Comparison of ENCODE assay signal across 13 cellular contexts in the genomic region with DNA sequence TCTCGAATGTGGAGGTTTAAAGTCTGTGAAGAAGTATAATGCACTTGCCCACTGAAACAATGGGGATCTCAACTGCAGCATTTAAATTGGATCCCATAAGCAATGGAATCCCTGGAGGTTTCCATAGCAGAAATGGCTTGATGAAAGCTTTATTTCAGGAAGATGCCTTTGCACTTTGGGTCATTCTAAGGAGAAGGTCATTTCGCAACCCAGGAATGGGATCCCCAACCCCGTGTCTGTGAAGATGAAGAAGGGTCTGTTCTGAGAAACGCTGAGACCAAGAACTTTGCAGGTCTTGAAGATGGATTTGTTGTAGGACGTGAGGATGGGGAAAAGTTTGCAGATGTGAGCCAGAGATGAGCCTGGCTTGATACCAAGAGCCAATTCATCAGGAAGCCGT. TPM values are rescaled to one million over a fixed set of nuclear protein-coding genes. Genes with fewer than 3 reads are reported as not detected.
DNase-seq lines count a peak whose midpoint lies in the region; ATAC-seq and TF ChIP-seq lines count a peak whose summit lies in the region.
"Had no signal": no experiment of that assay in that cellular context is flagged by ENCODE, and none has a peak within 500 bp of the region (broad histone marks: within the 10 kb centered on the region; RNA-seq: fewer than 3 reads in every experiment).

No MANE protein-coding gene starts in this region.

- H3K4me1 ChIP-seq in Loucy (ENCODE audit: insufficient read depth, low read length, poor library complexity, severe bottlenecking) (peaks cover 4% of the 10 kb centered on the region), neuronal stem cell (ENCODE audit: control insufficient read depth in 2 of 2, insufficient read depth in 1 of 2, low read depth in 1 of 2, low read length in 2 of 2) (peaks cover 0 to 4% of the 10 kb centered on the region in 2 donors), breast epithelium (peaks cover 0 to 5% of the 10 kb centered on the region in 2 donors)

- H4K20me1 ChIP-seq in Loucy (ENCODE audit: insufficient read depth, low read length, poor library complexity, severe bottlenecking): no peaks in the 10 kb centered on the region

- H3K27ac Mint-ChIP-seq in activated CD4-positive, alpha-beta T cell treated with anti-CD3 and anti-CD28 coated beads for 36 hours: no peak overlapping the region
- H3K27ac Mint-ChIP-seq in WTC11: peak overlapping the region; percentile 62

- CTCF ChIA-PET in activated CD4-positive, alpha-beta T cell treated with anti-CD3 and anti-CD28 coated beads for 36 hours (lab: Charles Lee): interaction anchor here (0.6 to 5.5 kb wide), 13 partner anchors 9 to 598 kb away, joined by 3 to 50 read pairs (median 3); no protein-coding TSS in a partner anchor
- CTCF ChIA-PET in WTC11 (lab: Charles Lee): interaction anchor here (1.0 kb wide), 1 partner anchor 167 kb away, joined by 3 read pairs; no protein-coding TSS in a partner anchor

- WGBS in neuronal stem cell (ENCODE audit: extremely low coverage in 2 of 2, insufficient read length in 2 of 2, insufficient replicate concordance in 1 of 2), 2 donors: no CpG with 5 or more reads among the region's 6 CpGs

- H3K79me1 ChIP-seq in neuronal stem cell (ENCODE audit: low read depth, low read length): peaks cover 4% of the 10 kb centered on the region

- no peaks in the 10 kb centered on the region for H3K27me3 ChIP-seq in Loucy (ENCODE audit: insufficient read depth, low read length, poor library complexity, severe bottlenecking)
- peaks cover 14 to 56% (median 29%) of the 10 kb centered on the region in 3 experiments for H3K27me3 ChIP-seq in neuronal stem cell (ENCODE audit: control insufficient read depth in 3 of 3, insufficient read depth in 3 of 3, low read depth in 1 of 3, low read length in 3 of 3)
- H3K27me3 ChIP-seq in breast epithelium: peaks cover 4 to 5% of the 10 kb centered on the region in 2 donors

- H3K9ac ChIP-seq in Loucy (ENCODE audit: low read depth, low read length, poor library complexity, severe bottlenecking) (no peak overlapping the region), neuronal stem cell (ENCODE audit: low read depth, low read length, poor library complexity) (no peak overlapping the region)

- H2BK5ac ChIP-seq in neuronal stem cell (ENCODE audit: low read length): no peak overlapping the region

- no peak overlapping the region for H2BK12ac ChIP-seq in neuronal stem cell (ENCODE audit: low read length)

- DNase-seq in activated CD4-positive, alpha-beta T cell treated with anti-CD3 and anti-CD28 coated beads for 36 hours: no peak
- no peak for DNase-seq in activated CD4-positive, alpha-beta T cell treated with anti-CD3 and anti-CD28 coated beads for 4 hours
- DNase-seq in WTC11 (ENCODE audit: low spot score): no peak
- DNase-seq in neuronal stem cell (ENCODE audit: low spot score): no peak
- no peak for DNase-seq in NCI-H1092 treated with DMSO at 0.1 percent for 48 hours (lab: John Stamatoyannopoulos, UW)
- no peak for DNase-seq in activated CD4-positive, CD25-positive, alpha-beta regulatory T cell (lab: John Stamatoyannopoulos, UW)
- no peak for DNase-seq in breast epithelium (ENCODE audit: low spot score in 2 of 2)

- H3K4me1 Mint-ChIP-seq in activated CD4-positive, alpha-beta T cell treated with anti-CD3 and anti-CD28 coated beads for 36 hours: peaks cover 17% of the 10 kb centered on the region
- peaks cover 48% of the 10 kb centered on the region for H3K4me1 Mint-ChIP-seq in WTC11

- no peaks in the 10 kb centered on the region for H3K9me3 Mint-ChIP-seq in activated CD4-positive, alpha-beta T cell treated with anti-CD3 and anti-CD28 coated beads for 36 hours (ENCODE audit: low read depth)
- no peaks in the 10 kb centered on the region for H3K9me3 Mint-ChIP-seq in WTC11
- H3K9me3 Mint-ChIP-seq: activated naive CD4-positive, alpha-beta T cell treated with anti-CD3 and anti-CD28 coated beads, Interleukin-2, amount 10 ng/mL, durations not matched to agents 7 days and 5 days had no signal

- H3K27ac ChIP-seq in neuronal stem cell (replicated peaks; ENCODE audit: low read length): no peak overlapping the region
- no peak overlapping the region for H3K27ac ChIP-seq in breast epithelium
- H3K27ac ChIP-seq: gastrocnemius medialis, stomach had no signal

- H2BK120ac ChIP-seq in neuronal stem cell (ENCODE audit: low read depth, low read length): no peak overlapping the region

- no peak overlapping the region for H2BK15ac ChIP-seq in neuronal stem cell (ENCODE audit: low read length)

- no peak overlapping the region for H3K14ac ChIP-seq in neuronal stem cell (ENCODE audit: low read length)

- H3K27me3 Mint-ChIP-seq in activated CD4-positive, alpha-beta T cell treated with anti-CD3 and anti-CD28 coated beads for 36 hours: peaks cover 8% of the 10 kb centered on the region
- peaks cover 20% of the 10 kb centered on the region for H3K27me3 Mint-ChIP-seq in WTC11 (ENCODE audit: low read depth)

- no peaks in the 10 kb centered on the region for H3K36me3 Mint-ChIP-seq in activated CD4-positive, alpha-beta T cell treated with anti-CD3 and anti-CD28 coated beads for 36 hours (ENCODE audit: low read depth)
- no peaks in the 10 kb centered on the region for H3K36me3 Mint-ChIP-seq in WTC11
- H3K36me3 Mint-ChIP-seq: activated naive CD4-positive, alpha-beta T cell treated with anti-CD3 and anti-CD28 coated beads, Interleukin-2, amount 10 ng/mL, durations not matched to agents 7 days and 5 days; CD4-positive, CD25-positive, alpha-beta regulatory T cell had no signal

- H3K36me3 ChIP-seq in Loucy (ENCODE audit: insufficient read depth, low read length) (no peaks in the 10 kb centered on the region), neuronal stem cell (replicated peaks in 1 of 2; ENCODE audit: control insufficient read depth in 2 of 2, insufficient read depth in 2 of 2, low read length in 2 of 2) (no peaks in the 10 kb centered on the region), breast epithelium (no peaks in the 10 kb centered on the region)
- H3K36me3 ChIP-seq: gastrocnemius medialis, left lung, stomach had no signal

- no peaks in the 10 kb centered on the region for H3K79me2 ChIP-seq in Loucy (ENCODE audit: insufficient read depth, low read length)

- H4K91ac ChIP-seq in neuronal stem cell (ENCODE audit: low read depth, low read length, poor library complexity): no peak overlapping the region

- H3K4me3 Mint-ChIP-seq in activated CD4-positive, alpha-beta T cell treated with anti-CD3 and anti-CD28 coated beads for 36 hours: peak overlapping the region; percentile 9
- H3K4me3 Mint-ChIP-seq in WTC11: peak overlapping the region; percentile 97

- H3K4ac ChIP-seq in neuronal stem cell (ENCODE audit: low read length): no peak overlapping the region

- no peaks in the 10 kb centered on the region for H3K9me2 ChIP-seq in Loucy (replicated peaks; ENCODE audit: low read depth, low read length)

- no peak overlapping the region for H4K8ac ChIP-seq in neuronal stem cell (ENCODE audit: low read depth, low read length)

- H2AFZ ChIP-seq in Loucy (ENCODE audit: low read length) (peak overlapping the region; percentile 76), neuronal stem cell (ENCODE audit: low read length) (peak overlapping the region; percentile 13)

- TF ChIP-seq CTCF in Loucy (conservative IDR thresholded peaks at IDR 0.05; ENCODE audit: low read length): no peak
- no peak for TF ChIP-seq CTCF in WTC11 (IDR thresholded peaks at IDR 0.05)
- no peak for TF ChIP-seq CTCF in breast epithelium (IDR thresholded peaks at IDR 0.05)

- no peaks in the 10 kb centered on the region for H3F3A ChIP-seq in Loucy (ENCODE audit: low read depth)

- H3K18ac ChIP-seq in neuronal stem cell (ENCODE audit: low read length): no peak overlapping the region

- no peak overlapping the region for H2AK5ac ChIP-seq in neuronal stem cell (ENCODE audit: low read depth, low read length)

- H3K23ac ChIP-seq in neuronal stem cell (ENCODE audit: low read depth, low read length, poor library complexity): no peak overlapping the region

- H3K4me3 ChIP-seq in Loucy (ENCODE audit: low read length, poor library complexity, severe bottlenecking) (no peak overlapping the region), neuronal stem cell (ENCODE audit: low read length in 2 of 2) (no peak overlapping the region), breast epithelium (no peak overlapping the region)

- H3K9me3 ChIP-seq in Loucy (ENCODE audit: insufficient read depth, low read depth, low read length): no peaks in the 10 kb centered on the region
- H3K9me3 ChIP-seq in neuronal stem cell (replicated peaks in 1 of 2; ENCODE audit: control insufficient read depth in 2 of 2, insufficient read depth in 1 of 2, low read depth in 1 of 2, low read length in 2 of 2): peaks cover 0 to 6% of the 10 kb centered on the region in 2 donors
- H3K9me3 ChIP-seq in breast epithelium: no peaks in the 10 kb centered on the region
- H3K9me3 ChIP-seq: gastrocnemius medialis, left lung had no signal

- no peak for TF ChIP-seq POLR2A in breast epithelium (IDR thresholded peaks at IDR 0.05)

- no peak for ATAC-seq in activated CD4-positive, alpha-beta T cell treated with anti-CD3 and anti-CD28 coated beads for 36 hours
- ATAC-seq in WTC11: no peak

- POLR2A ChIA-PET in activated CD4-positive, alpha-beta T cell treated with anti-CD3 and anti-CD28 coated beads for 36 hours (lab: Charles Lee): no interaction called here
- POLR2A ChIA-PET in WTC11 (lab: Charles Lee): no interaction called here

- H3K4me2 ChIP-seq in Loucy (ENCODE audit: low read depth, low read length, poor library complexity, severe bottlenecking) (peak overlapping the region; percentile 72), neuronal stem cell (ENCODE audit: insufficient read depth, low read length, poor library complexity, severe bottlenecking) (no peak overlapping the region)

- intact Hi-C loops in activated CD4-positive, alpha-beta T cell treated with anti-CD3 and anti-CD28 coated beads for 36 hours (cut with DNase I, micrococcal nuclease): loop anchor here (1.0 to 10.0 kb wide), 8 partner anchors 77 to 729 kb away; a partner anchor contains a TSS
- intact Hi-C loops in breast epithelium (cut with DNase I; ENCODE audit: low total_unique reads): no loop called here

TF ChIP-seq in WTC11, 78 proteins besides CTCF, POLR2A, EP300 and RAD21:
- no peak for TF ChIP-seq MYBL2 (CRISPR knock-in tag; IDR thresholded peaks at IDR 0.05)
- no peak for TF ChIP-seq FOXK1 (CRISPR knock-in tag; IDR thresholded peaks at IDR 0.05)
- no peak for TF ChIP-seq KAT7 (CRISPR knock-in tag; IDR thresholded peaks at IDR 0.05; ENCODE audit: borderline replicate concordance)
TF ChIP-seq in WTC11: peak in this region for 0.

RNA-seq across cellular contexts. Expression of a gene that starts 1.8 kb away (rescaled TPM):
- total RNA-seq in activated CD4-positive, alpha-beta T cell treated with anti-CD3 and anti-CD28 coated beads for 36 hours: under 1 TPM; 0.30 to 0.35 TPM
- total RNA-seq in WTC11 (2021): 12.9 to 15.5 TPM (median 13.1 TPM) in 3 replicates
- polyA plus RNA-seq in neuronal stem cell (2013, experiment 1 of 2): 0.17 TPM
- 0.17 TPM for polyA plus RNA-seq in neuronal stem cell (2013, experiment 2 of 2)
- total RNA-seq in breast epithelium: under 1 TPM in 1 of 3 donors, not detected in 2; 0.33 TPM
- total RNA-seq: CD4-positive, CD25-positive, alpha-beta regulatory T cell had no signal
- polyA plus RNA-seq: CD4-positive, CD25-positive, alpha-beta regulatory T cell; stomach had no signal

Comparison
In these comparisons a context has a peak if more than half of its experiments do, and no peak if none do; other contexts are left out.
1. RNA of a gene that starts 1.8 kb away (total RNA-seq): 12.9 to 15.5 TPM in WTC11; 0.30 to 0.35 TPM in activated CD4-positive, alpha-beta T cell treated with anti-CD3 and anti-CD28 coated beads for 36 hours and 0.33 TPM in breast epithelium; every median in the first group is over 10 times any median in the second.